14 cellular contexts compared by ENCODE assay signal in the genomic region with DNA sequence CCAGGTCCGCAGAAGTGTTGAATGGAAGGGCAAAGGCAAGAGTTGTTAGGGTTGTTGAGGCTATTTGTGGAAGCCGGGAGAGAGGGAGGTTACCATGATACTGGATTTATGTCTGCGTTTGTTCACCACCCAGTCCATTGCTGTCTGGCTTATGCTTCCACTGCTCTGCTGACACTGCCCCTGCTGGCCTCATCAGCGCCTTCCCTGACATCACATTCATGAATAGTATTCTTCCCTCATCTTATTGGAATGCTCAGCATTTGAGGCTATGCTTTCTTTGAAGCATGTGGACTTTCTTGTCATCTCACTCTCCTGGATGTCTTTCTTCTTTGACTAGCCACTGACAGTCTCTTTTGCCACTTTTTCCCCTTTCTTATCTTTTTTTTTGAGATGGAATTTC. TPM values are rescaled to one million over a fixed set of nuclear protein-coding genes. Genes with fewer than 3 reads are reported as not detected.
DNase-seq lines count a peak whose midpoint lies in the region; ATAC-seq, FAIRE-seq and TF ChIP-seq lines count a peak whose summit lies in the region.
"Had no signal": no experiment of that assay in that cellular context is flagged by ENCODE, and none has a peak within 500 bp of the region (broad histone marks: within the 10 kb centered on the region; RNA-seq: fewer than 3 reads in every experiment).

No MANE protein-coding gene starts in this region.

- FAIRE-seq in pancreas (lab: Jason Lieb, UNC), result no peak

- DNase-seq in AG04449 (ENCODE audit: low read depth, low spot score) (peak; percentile 26), HT1080 (ENCODE audit: low read depth) (peak; percentile 1), dermis blood vessel endothelial cell (peak; percentile 10), kidney glomerular epithelial cell (lab: John Stamatoyannopoulos, UW) (peak; percentile 10), ecto neural progenitor cell (ENCODE audit: low spot score) (no peak), GDM1 (lab: John Stamatoyannopoulos, UW) (no peak), pancreas (no peak)
- DNase-seq: cortex of kidney, DMS79 treated with DMSO at 0.1 percent for 48 hours, NCI-H748 treated with DMSO at 0.1 percent for 48 hours had no signal

- ATAC-seq in HG03354 (IDR thresholded peaks at IDR 0.05; ENCODE audit: poor library complexity, severe bottlenecking, unreplicated experiment), result no peak
- no peak for ATAC-seq in pancreas
- ATAC-seq: activated naive CD4-positive, alpha-beta T cell treated with anti-CD3 and anti-CD28 coated beads, Interleukin-2, amount 50 U/mL, for 72 hours had no signal

- H3K9me3 ChIP-seq in pancreas, result no peaks in the 10 kb centered on the region
- H3K9me3 ChIP-seq: neutrophil, uterus had no signal

- intact Hi-C loops in pancreas (cut with DNase I), result no loop called here

- no peaks in the 10 kb centered on the region for H3K4me1 ChIP-seq in pancreas
- H3K4me1 ChIP-seq: uterus had no signal

- peaks cover 0 to 25% (median 6%) of the 10 kb centered on the region in 3 donors for H3K36me3 ChIP-seq in pancreas
- H3K36me3 ChIP-seq: uterus had no signal

- CTCF ChIA-PET in AG04449 (lab: Yijun Ruan, JAX), result interaction anchor here (1.2 kb wide), 1 partner anchor 9 kb away, joined by 3 read pairs; no protein-coding TSS in a partner anchor

- H3K4me3 ChIP-seq in AG04449 (ENCODE audit: low read depth, low read length) (no peak overlapping the region), pancreas (no peak overlapping the region)
- H3K4me3 ChIP-seq: uterus had no signal

- TF ChIP-seq CTCF in AG04449 (IDR thresholded peaks at IDR 0.05; ENCODE audit: insufficient read depth, low read length, missing control alignments) (peak; percentile 31), pancreas (IDR thresholded peaks at IDR 0.05) (no peak)

- H3K27me3 ChIP-seq in pancreas, result no peaks in the 10 kb centered on the region
- H3K27me3 ChIP-seq: neutrophil, uterus had no signal

- POLR2A ChIA-PET in AG04449 (lab: Yijun Ruan, JAX), result no interaction called here

- WGBS in pancreas, 2 donors, result 85 to 89% methylated on average over 4 of the region's 4 CpGs

- H3K27ac ChIP-seq in pancreas, result no peak overlapping the region
- H3K27ac ChIP-seq: neutrophil, uterus had no signal

RNA-seq across cellular contexts. Expression of a gene that starts 10.3 kb away (rescaled TPM):
- 52.9 and 60.3 TPM in 2 replicates for total RNA-seq in HT1080 (2014; rRNA removed; shearing (Covaris generic))
- 33.6 and 37.6 TPM in 2 replicates for polyA plus RNA-seq in HT1080 (2015; cell fraction: cytosol; rRNA removed)
- 66.3 and 72.6 TPM in 2 replicates for polyA plus RNA-seq in HT1080 (2015; cell fraction: nucleus; rRNA removed)
- 35.4 and 65.5 TPM in 2 replicates for total RNA-seq in dermis blood vessel endothelial cell
- 10 to 100 TPM; 10.6 to 21.6 (median 16.3) TPM for total RNA-seq in pancreas
- 1 to 10 TPM; 4.0 to 4.4 TPM for polyA plus RNA-seq in pancreas

RNA-seq across cellular contexts. Expression of a gene that starts 44.3 kb away (rescaled TPM):
- total RNA-seq in HT1080 (2014; rRNA removed; shearing (Covaris generic)), result 4.9 and 7.5 TPM in 2 replicates
- 11.0 and 11.6 TPM in 2 replicates for polyA plus RNA-seq in HT1080 (2015; cell fraction: cytosol; rRNA removed)
- polyA plus RNA-seq in HT1080 (2015; cell fraction: nucleus; rRNA removed), result 12.4 and 12.6 TPM in 2 replicates
- total RNA-seq in dermis blood vessel endothelial cell (2.4 and 3.2 TPM in 2 replicates), pancreas (1 to 10 TPM; 1.7 to 4.0 (median 2.5) TPM)
- polyA plus RNA-seq in pancreas, result 1 to 10 TPM; 3.0 TPM

Comparison
In these comparisons a context has a peak if more than half of its experiments do, and no peak if none do; other contexts are left out.
1. DNase-seq: peak in AG04449 (single experiment), HT1080 (single experiment), dermis blood vessel endothelial cell (single experiment) and kidney glomerular epithelial cell (single experiment); none in ecto neural progenitor cell (single experiment), GDM1 (single experiment) and pancreas (0 of 6).